Comparison of ENCODE assay signal across 9 cellular contexts in the genomic region with DNA sequence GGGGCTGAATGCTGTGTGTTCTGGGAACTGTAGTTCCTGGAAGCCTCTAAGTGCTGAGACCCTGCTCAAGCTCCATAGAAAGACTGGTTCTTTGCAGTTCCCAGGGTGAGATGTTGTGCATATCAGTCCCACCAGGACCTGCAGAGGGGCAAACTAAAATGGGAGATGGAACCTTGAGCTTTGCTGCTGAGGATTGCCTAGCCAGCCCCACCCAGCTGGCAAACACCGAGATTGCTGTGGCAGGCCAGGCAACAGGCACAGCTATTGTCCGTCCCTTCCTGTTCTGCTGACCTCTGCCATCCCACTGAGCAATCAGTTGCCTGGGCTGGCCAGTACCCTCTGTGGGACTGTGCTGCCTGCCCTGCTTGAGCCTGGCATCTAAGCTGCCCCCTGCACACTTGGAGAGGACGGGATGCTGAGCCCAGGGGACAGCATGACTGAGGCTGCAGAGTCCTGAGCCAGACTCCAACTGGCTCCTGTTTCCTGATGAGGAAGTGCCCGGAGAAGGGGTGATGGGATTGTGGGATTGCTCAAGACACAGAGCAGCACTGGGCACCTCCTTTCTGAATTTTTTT. TPM values are rescaled to one million over a fixed set of nuclear protein-coding genes. Genes with fewer than 3 reads are reported as not detected.
A peak's percentile ranks its signal among the peaks of the same experiment; 100 is the strongest.
DNase-seq lines count a peak whose midpoint lies in the region; ATAC-seq and TF ChIP-seq lines count a peak whose summit lies in the region.
"Had no signal": no experiment of that assay in that cellular context is flagged by ENCODE, and none has a peak within 500 bp of the region (broad histone marks: within the 10 kb centered on the region; RNA-seq: fewer than 3 reads in every experiment).

No MANE protein-coding gene starts in this region.

- H3K4me3 ChIP-seq in PC-9, result no peak overlapping the region; the same call in 1 of the 2 replicates
- no peak overlapping the region for H3K4me3 ChIP-seq in fibroblast of the aortic adventitia (ENCODE audit: low read depth, low read length)
- H3K4me3 ChIP-seq in parathyroid adenoma (ENCODE audit: low read depth, low read length), result no peak overlapping the region

- H3K27me3 ChIP-seq in PC-9 (ENCODE audit: insufficient read depth, low read depth) (no peaks in the 10 kb centered on the region), parathyroid adenoma (ENCODE audit: control insufficient read depth, insufficient read depth, low read length) (no peaks in the 10 kb centered on the region)

- no peaks in the 10 kb centered on the region for H3K9me3 ChIP-seq in PC-9 (ENCODE audit: insufficient read depth, low read depth)
- no peaks in the 10 kb centered on the region for H3K9me3 ChIP-seq in parathyroid adenoma (ENCODE audit: control insufficient read depth, low read length)

- H2AFZ ChIP-seq in PC-9, result 0 out of 2 replicates have a peak overlapping the region, but pooled peaks have one; percentile 15
- peak overlapping the region; percentile 26 for H2AFZ ChIP-seq in parathyroid adenoma

- H3K9me2 ChIP-seq in PC-9 (ENCODE audit: insufficient read depth), result no peaks in the 10 kb centered on the region

- peaks cover 55% of the 10 kb centered on the region for H3F3A ChIP-seq in PC-9 (ENCODE audit: insufficient read depth, low read depth)

- peaks cover 22% of the 10 kb centered on the region for H4K20me1 ChIP-seq in PC-9 (ENCODE audit: insufficient read depth)

- H3K36me3 ChIP-seq in PC-9 (ENCODE audit: low read depth), result peaks cover 6% of the 10 kb centered on the region; the same call in 1 of the 2 replicates
- no peaks in the 10 kb centered on the region for H3K36me3 ChIP-seq in parathyroid adenoma (ENCODE audit: control insufficient read depth, insufficient read depth, low read length)

- H3K9ac ChIP-seq in parathyroid adenoma, result no peak overlapping the region

- CTCF ChIA-PET in PC-9 (lab: Charles Lee), result interaction anchor here (0.5 to 1.1 kb wide), 3 partner anchors 21 to 937 kb away, joined by 3 to 14 read pairs (median 3); a partner anchor contains a TSS

- H3K4me2 ChIP-seq in PC-9, result peak overlapping the region; percentile 71
- H3K4me2 ChIP-seq in parathyroid adenoma (ENCODE audit: low read length), result peak overlapping the region; percentile 78

- peak; percentile 78 for DNase-seq in COLO829 (ENCODE audit: low spot score)
- peak; percentile 60 to 81 for DNase-seq in PC-9
- peak; percentile 53 for DNase-seq in fibroblast of the aortic adventitia (ENCODE audit: low read depth)
- DNase-seq in epidermal melanocyte (ENCODE audit: insufficient read length, low spot score), result no peak
- no peak for DNase-seq in activated T-cell treated with anti-CD3 and anti-CD28 coated beads for 4 hours
- DNase-seq in inferior parietal cortex (ENCODE audit: extremely low spot score), result no peak
- DNase-seq: activated B cell treated with CpG ODN at 0.5 μM for 24 hours had no signal

- TF ChIP-seq CTCF in PC-9 (conservative IDR thresholded peaks at IDR 0.05) (no peak), fibroblast of the aortic adventitia (IDR thresholded peaks at IDR 0.05; ENCODE audit: insufficient read depth, low read length) (no peak), parathyroid adenoma (IDR thresholded peaks at IDR 0.05) (no peak)

- H3K4me1 ChIP-seq in PC-9 (replicated peaks; ENCODE audit: insufficient read depth), result peaks cover 40% of the 10 kb centered on the region
- H3K4me1 ChIP-seq in parathyroid adenoma, result peaks cover 14% of the 10 kb centered on the region

- H3K27ac ChIP-seq in PC-9, result peak overlapping the region; percentile 82
- peak overlapping the region; percentile 83 for H3K27ac ChIP-seq in parathyroid adenoma

- BruUV-seq in PC-9 (replicated peaks; lab: Mats Ljungman, UMichigan), result no TSS peak

- H3K79me2 ChIP-seq in PC-9 (ENCODE audit: low read depth) (peaks cover 39% of the 10 kb centered on the region), parathyroid adenoma (peaks cover 3% of the 10 kb centered on the region)

- ATAC-seq in GM21360 (IDR thresholded peaks at IDR 0.05; ENCODE audit: unreplicated experiment), result no peak

- POLR2A ChIA-PET in PC-9 (lab: Charles Lee; ENCODE audit: unreplicated experiment), result interaction anchor here (0.6 to 0.9 kb wide), 3 partner anchors 8 to 20 kb away, joined by 4 to 6 read pairs (median 5); no protein-coding TSS in a partner anchor

- intact Hi-C loops in PC-9 (cut with micrococcal nuclease; ENCODE audit: unreplicated experiment), result loop anchor here (10.0 kb wide), 1 partner anchor 63 kb away; a partner anchor contains a TSS

RNA-seq across cellular contexts. Expression of a gene that starts 1.5 kb away (rescaled TPM):
- 205 and 259 TPM in 2 replicates for total RNA-seq in PC-9 (2021)
- 93.5 and 119 TPM in 2 replicates for total RNA-seq in fibroblast of the aortic adventitia (ENCODE audit: low replicate concordance)

RNA-seq across cellular contexts. Expression of a gene that starts 20.8 kb away (rescaled TPM):
- total RNA-seq in PC-9 (2021) (159 and 199 TPM in 2 replicates), fibroblast of the aortic adventitia (ENCODE audit: low replicate concordance) (54.7 and 95.2 TPM in 2 replicates)

RNA-seq across cellular contexts. Expression of a gene that starts 22.3 kb away (rescaled TPM):
- total RNA-seq in PC-9 (2021) (1.4 TPM in 2 replicates), fibroblast of the aortic adventitia (ENCODE audit: low replicate concordance) (1.9 and 3.4 TPM in 2 replicates)
- total RNA-seq: activated B cell treated with CpG ODN at 0.5 μM for 24 hours had no signal

RNA-seq across cellular contexts. Expression of a gene that starts 32.0 kb away (rescaled TPM):
- total RNA-seq in PC-9 (2021), result 212 and 294 TPM in 2 replicates
- 2.9 and 41.8 TPM in 2 replicates for total RNA-seq in fibroblast of the aortic adventitia (ENCODE audit: low replicate concordance)

Comparison
In these comparisons a context has a peak if more than half of its experiments do, and no peak if none do; other contexts are left out.
1. DNase-seq: peak in COLO829 (single experiment), PC-9 (2 of 2) and fibroblast of the aortic adventitia (single experiment); none in epidermal melanocyte (single experiment), activated T-cell treated with anti-CD3 and anti-CD28 coated beads for 4 hours (single experiment) and inferior parietal cortex (single experiment).